In genomic region chr6:125481056-125481455, GRCh38 we compare ENCODE assay signal across 20 cellular contexts.
"Had no signal": no experiment of that assay in that cellular context is flagged by ENCODE, and none has a peak within 500 bp of the region (broad histone marks: within the 10 kb centered on the region; RNA-seq: fewer than 3 reads in every experiment).

No MANE protein-coding gene starts in this region.

- H3K27me3 ChIP-seq: colonic mucosa, gastrocnemius medialis, heart right ventricle, neural progenitor cell, right lobe of liver, suprapubic skin, thyroid gland, upper lobe of left lung, uterus had no signal

- H3K4me3 Mint-ChIP-seq: endodermal cell; naive thymus-derived CD4-positive, alpha-beta T cell; neural progenitor cell had no signal

- H3K36me3 Mint-ChIP-seq: naive thymus-derived CD4-positive, alpha-beta T cell; neural progenitor cell had no signal

- H3K4me1 ChIP-seq: colonic mucosa, neural progenitor cell, parathyroid adenoma, prostate gland, right lobe of liver, suprapubic skin, thyroid gland, upper lobe of left lung, uterus had no signal

- H3K9me3 ChIP-seq: colonic mucosa, gastrocnemius medialis, heart right ventricle, prostate gland, right lobe of liver, suprapubic skin, thyroid gland, upper lobe of left lung, uterus had no signal

- H3K4me2 ChIP-seq: neural progenitor cell had no signal

- H3K36me3 ChIP-seq: colonic mucosa, gastrocnemius medialis, heart right ventricle, neural progenitor cell, prostate gland, right lobe of liver, suprapubic skin, thyroid gland, upper lobe of left lung, uterus had no signal

- H3K27ac ChIP-seq: colonic mucosa, gastrocnemius medialis, neural progenitor cell, parathyroid adenoma, prostate gland, right lobe of liver, suprapubic skin, thyroid gland, upper lobe of left lung, uterus had no signal

- H3K27ac Mint-ChIP-seq: endodermal cell; naive thymus-derived CD4-positive, alpha-beta T cell; neural progenitor cell had no signal

- H3K9ac ChIP-seq: neural progenitor cell, parathyroid adenoma had no signal

- H3K9me3 Mint-ChIP-seq: endodermal cell, neural progenitor cell had no signal

- DNase-seq: colonic mucosa; dermis blood vessel endothelial cell; endodermal cell; erythroblast; gastrocnemius medialis; hypothalamus; kidney glomerular epithelial cell; naive thymus-derived CD4-positive, alpha-beta T cell; nucleus accumbens; right lobe of liver; stimulated activated CD4-positive, alpha-beta T cell treated with anti-CD3 and anti-CD28 coated beads, Interleukin-2, amount 100 ng/mL, for 48 hours; stimulated activated naive CD4-positive, alpha-beta T cell treated with Interleukin-2 at 50 U/mL for 16 hours; thyroid gland; upper lobe of left lung; uterus had no signal

- H3K4me3 ChIP-seq: colonic mucosa, gastrocnemius medialis, heart right ventricle, neural progenitor cell, prostate gland, right lobe of liver, suprapubic skin, thyroid gland, upper lobe of left lung, uterus had no signal

- H2AFZ ChIP-seq: neural progenitor cell, parathyroid adenoma had no signal

- H3K4me1 Mint-ChIP-seq: naive thymus-derived CD4-positive, alpha-beta T cell; neural progenitor cell had no signal

- H3K79me2 ChIP-seq: parathyroid adenoma had no signal
